8 cellular contexts compared by ENCODE assay signal in genomic region chr1:151059342-151060240, GRCh38. TPM values are rescaled to one million over a fixed set of nuclear protein-coding genes. Genes with fewer than 3 reads are reported as not detected.
DNase-seq lines count a peak whose midpoint lies in the region; ATAC-seq and TF ChIP-seq lines count a peak whose summit lies in the region.

Gene CDC42SE1, minus strand, starts transcription at chr1:151059622. Its CDS starts 3,892 bp downstream, at chr1:151055730.

- CTCF ChIA-PET in BJ (lab: Yijun Ruan, JAX) = interaction anchor here (0.8 to 3.3 kb wide), 9 partner anchors 9 to 257 kb away, joined by 3 to 15 read pairs (median 5); partner anchors contain the start of genes C1orf56, GABPB2 and MINDY1

- H3K36me3 ChIP-seq in BJ (ENCODE audit: control insufficient read depth, insufficient read depth, low read length) = peaks cover 11% of the 10 kb centered on the region

- peak within 1 kb of the TSS; percentile 82 to 99 (median 96) for H3K27ac ChIP-seq in dorsolateral prefrontal cortex

- H3K4me3 ChIP-seq in BJ (ENCODE audit: low read depth, low read length) (peak within 1 kb of the TSS; percentile 88), dorsolateral prefrontal cortex (peak within 1 kb of the TSS; percentile 62 to 99 (median 87)), lower leg skin (ENCODE audit: low read depth, poor library complexity, severe bottlenecking) (peak within 1 kb of the TSS; percentile 98)

- H3K27me3 ChIP-seq in BJ (ENCODE audit: control insufficient read depth, insufficient read depth, low read length) (no peaks in the 10 kb centered on the region), dorsolateral prefrontal cortex (no peaks in the 10 kb centered on the region)

- TF ChIP-seq CTCF in BJ (IDR thresholded peaks at IDR 0.05; ENCODE audit: insufficient read depth, low read depth, low read length) (peak; percentile 87), dorsolateral prefrontal cortex (IDR thresholded peaks at IDR 0.05 in 54 of 56, conservative IDR thresholded peaks at IDR 0.05 in 2 of 56; ENCODE audit: low read depth in 1 of 56, partially characterized antibody in 56 of 56) (peak; percentile 57 to 92 (median 76)), lower leg skin (IDR thresholded peaks at IDR 0.05) (peak in 1 of 3 donors; percentile 95)

- intact Hi-C loops in dorsolateral prefrontal cortex (cut with DNase I) (loop anchor here in 1 of 2 donors (1.0 to 5.0 kb wide), 3 partner anchors 11 to 88 kb away; partner anchors contain the start of genes MINDY1, PRUNE1 and SEMA6C), lower leg skin (cut with DNase I; ENCODE audit: low total_unique reads) (no loop called here)

- peak; percentile 75 for ATAC-seq in HG03439 (IDR thresholded peaks at IDR 0.05; ENCODE audit: unreplicated experiment)

- POLR2A ChIA-PET in BJ (lab: Charles Lee) = no interaction called here

- no peak for DNase-seq in BJ (ENCODE audit: low read depth)
- DNase-seq in NCI-H69 (lab: John Stamatoyannopoulos, UW) = peak; percentile 94
- DNase-seq in activated CD4-positive, alpha-beta T cell treated with anti-CD3 and anti-CD28 coated beads, Interleukin-2, amount 50 U/mL, for 24 hours (ENCODE audit: low read depth in 1 of 2, low spot score in 1 of 2) = peak; percentile 67
- DNase-seq in dorsolateral prefrontal cortex = peak; percentile 55 to 90 (median 82)
- peak; percentile 63 to 95 for DNase-seq in lower leg skin (ENCODE audit: low spot score in 2 of 2)
- peak; percentile 62 to 68 (median 67) for DNase-seq in stimulated activated CD4-positive, alpha-beta T cell treated with anti-CD3 and anti-CD28 coated beads, TNF-alpha, amount 100 ng/mL, for 1 hour (ENCODE audit: low read depth in 3 of 3, low spot score in 1 of 3)

- WGBS in lower leg skin, 2 donors = 0 to 1% methylated on average over 29 to 40 of the region's 53 CpGs

- TF ChIP-seq POLR2A in GM19193 (IDR thresholded peaks at IDR 0.05; ENCODE audit: extremely low read depth, insufficient read depth, insufficient read length) (peak; percentile 88), lower leg skin (IDR thresholded peaks at IDR 0.05) (no peak)

RNA-seq across cellular contexts. Expression of gene CDC42SE1, which starts in this region (rescaled TPM):
- polyA plus RNA-seq in BJ (2011; rRNA removed) = 59.3 and 60.4 TPM in 2 replicates
- polyA minus RNA-seq in BJ (2011; rRNA and poly(A)+ RNA removed) = 36.6 and 45.1 TPM in 2 replicates
- 10 to 100 TPM; 46.3 to 92.3 (median 62.6) TPM for total RNA-seq in dorsolateral prefrontal cortex
- 10 to 100 TPM; 88.8 to 93.5 (median 92.0) TPM for total RNA-seq in lower leg skin
